9 cellular contexts compared by ENCODE assay signal in the genomic region with DNA sequence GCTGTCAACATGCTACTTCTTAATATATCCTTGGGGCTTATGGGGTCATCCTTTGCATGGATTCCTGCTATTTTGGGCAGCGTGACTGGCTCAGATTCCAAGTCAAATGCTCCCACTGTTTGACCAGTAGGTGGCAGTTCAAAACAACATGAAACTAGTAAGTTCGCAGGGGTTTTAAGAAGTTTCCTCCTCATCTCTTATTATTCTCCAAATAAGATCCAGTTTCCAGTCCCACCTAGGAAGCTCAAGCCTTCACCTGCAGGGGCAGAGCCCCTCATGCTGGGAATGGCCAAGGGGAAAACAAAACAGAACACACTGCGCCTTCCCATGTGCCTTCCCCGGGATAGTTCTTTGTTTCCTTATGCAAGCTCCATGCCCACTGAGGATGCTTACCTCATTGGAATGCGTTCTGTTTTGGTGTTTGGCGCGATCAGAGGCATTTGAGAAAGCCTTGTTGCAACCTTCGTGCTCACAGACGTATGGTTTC.
DNase-seq lines count a peak whose midpoint lies in the region; ATAC-seq and TF ChIP-seq lines count a peak whose summit lies in the region.
"Had no signal": no experiment of that assay in that cellular context is flagged by ENCODE, and none has a peak within 500 bp of the region (broad histone marks: within the 10 kb centered on the region; RNA-seq: fewer than 3 reads in every experiment).

No MANE protein-coding gene starts in this region.

- CTCF ChIA-PET in HCT116 (lab: Charles Lee): interaction anchor here (1.3 to 1.7 kb wide), 5 partner anchors 35 to 865 kb away, joined by 3 to 14 read pairs (median 7); no protein-coding TSS in a partner anchor

- H3K9me3 ChIP-seq in HCT116 (ENCODE audit: control insufficient read depth in 1 of 2, insufficient read depth in 1 of 2, low read depth in 1 of 2, low read length in 2 of 2) (no peaks in the 10 kb centered on the region), psoas muscle (no peaks in the 10 kb centered on the region)

- ATAC-seq in HCT116 (peak; percentile 49; the same call in 1 of the 2 replicates), psoas muscle (peak; percentile 92 to 97 (median 96)), GM21529 (IDR thresholded peaks at IDR 0.05; ENCODE audit: unreplicated experiment) (no peak), HG03108 (IDR thresholded peaks at IDR 0.05; ENCODE audit: unreplicated experiment) (no peak)

- H3K4me2 ChIP-seq in HCT116 (ENCODE audit: low read length): no peak overlapping the region

- TF ChIP-seq CTCF in AG09309 (IDR thresholded peaks at IDR 0.05; ENCODE audit: control insufficient read depth, insufficient read depth, low read depth, low read length, missing control alignments) (peak; percentile 76), HCT116 (IDR thresholded peaks at IDR 0.05 in 2 of 3, conservative IDR thresholded peaks at IDR 0.05 in 1 of 3; ENCODE audit: borderline replicate concordance in 1 of 3, insufficient read depth in 1 of 3, low read depth in 2 of 3, low read length in 2 of 3) (peak; percentile 35 to 66 (median 65); a peak in 5 of 6 replicates), psoas muscle (IDR thresholded peaks at IDR 0.05) (peak; percentile 78)

- BruUV-seq in HCT116 (replicated peaks; lab: Mats Ljungman, UMichigan): no TSS peak

- H3K27ac ChIP-seq in HCT116 (ENCODE audit: low read depth, low read length): no peak overlapping the region
- H3K27ac ChIP-seq in psoas muscle: peak overlapping the region; percentile 70
- H3K27ac ChIP-seq: epithelial cell of prostate had no signal

- H2AFZ ChIP-seq in HCT116 (ENCODE audit: low read depth, low read length, poor library complexity, severe bottlenecking): no peak overlapping the region

- no peaks in the 10 kb centered on the region for H4K20me1 ChIP-seq in HCT116 (ENCODE audit: insufficient read depth)

- H3K79me2 ChIP-seq in HCT116 (ENCODE audit: insufficient read depth, low read length): no peaks in the 10 kb centered on the region

- H3K4me3 ChIP-seq in AG09309 (ENCODE audit: control insufficient read depth, low read depth, low read length) (no peak overlapping the region), HCT116 (replicated peaks in 1 of 2; ENCODE audit: low read depth in 1 of 2, low read length in 2 of 2) (no peak overlapping the region), psoas muscle (no peak overlapping the region)

- H3K36me3 ChIP-seq in HCT116 (ENCODE audit: control insufficient read depth in 1 of 2, insufficient read depth in 2 of 2, low read length in 2 of 2) (no peaks in the 10 kb centered on the region), psoas muscle (ENCODE audit: insufficient read depth in 1 of 2, low read depth in 1 of 2) (no peaks in the 10 kb centered on the region)

- no peak overlapping the region for H3K9ac ChIP-seq in HCT116 (ENCODE audit: low read length)

- TF ChIP-seq POLR2A in HCT116 (IDR thresholded peaks at IDR 0.05; ENCODE audit: borderline replicate concordance, extremely low read depth, insufficient read depth, insufficient read length): no peak

- intact Hi-C loops in HCT116 (cut with micrococcal nuclease): loop anchor here (10.0 kb wide), 2 partner anchors 718 to 908 kb away; no protein-coding TSS in a partner anchor
- intact Hi-C loops in psoas muscle (cut with DNase I): loop anchor here (5.0 to 10.0 kb wide), 4 partner anchors 35 to 598 kb away; partner anchors contain the start of gene GLI3 (in 1 of the 2)

- 24 to 36% (median 28%) methylated on average over 9 of the region's 9 CpGs for WGBS in psoas muscle, 3 donors

- H3K27me3 ChIP-seq in HCT116 (ENCODE audit: insufficient read depth, low read length) (peaks cover 27% of the 10 kb centered on the region), psoas muscle (ENCODE audit: insufficient read depth in 3 of 3, low read length in 2 of 3) (no peaks in the 10 kb centered on the region)

- RAD21 ChIA-PET in HCT116 (lab: Charles Lee; ENCODE audit: low non-redundant PET in 1 of 2, low total read pairs in 2 of 2, uncharacterized antibody in 2 of 2, unreplicated experiment in 2 of 2): no interaction called here

- peak; percentile 50 for TF ChIP-seq RAD21 in HCT116 (IDR thresholded peaks at IDR 0.05; ENCODE audit: low read depth)

- no peak for DNase-seq in AG09309 (ENCODE audit: low read depth)
- DNase-seq in HCT116 (ENCODE audit: low read depth, low spot score): peak; percentile 12
- peak; percentile 17 for DNase-seq in SKM-1 (lab: John Stamatoyannopoulos, UW; ENCODE audit: unreplicated experiment)
- DNase-seq in globus pallidus (ENCODE audit: low spot score): peak; percentile 51
- DNase-seq in psoas muscle: peak in 1 of 2 donors; percentile 63
- no peak for DNase-seq in activated T-cell treated with anti-CD3 and anti-CD28 coated beads, Interleukin-2, amount 50 U/mL, for 48 hours

- no peaks in the 10 kb centered on the region for H3K9me2 ChIP-seq in HCT116 (ENCODE audit: insufficient read depth)

- POLR2A ChIA-PET in HCT116 (lab: Charles Lee): no interaction called here

- H3K4me1 ChIP-seq in HCT116 (ENCODE audit: control insufficient read depth in 1 of 2, insufficient read depth in 2 of 2, low read length in 2 of 2) (no peaks in the 10 kb centered on the region), psoas muscle (peaks cover 40% of the 10 kb centered on the region)

TF ChIP-seq in HCT116, 20 proteins besides CTCF, POLR2A, EP300 and RAD21:
- no peak for TF ChIP-seq ELF1 (IDR thresholded peaks at IDR 0.05; ENCODE audit: borderline replicate concordance, low read depth)
- TF ChIP-seq YY1 (IDR thresholded peaks at IDR 0.05; ENCODE audit: extremely low read depth, insufficient replicate concordance, low read depth, low read length): no peak
- TF ChIP-seq POLR2AphosphoS5 (IDR thresholded peaks at IDR 0.05; ENCODE audit: low read depth, low read length): no peak
- TF ChIP-seq EZH2 (IDR thresholded peaks at IDR 0.05): no peak
- no peak for TF ChIP-seq EZH2phosphoT487 (IDR thresholded peaks at IDR 0.05; ENCODE audit: borderline replicate concordance)
- TF ChIP-seq SRF (IDR thresholded peaks at IDR 0.05; ENCODE audit: low read depth): no peak
- no peak for TF ChIP-seq CEBPB (IDR thresholded peaks at IDR 0.05; ENCODE audit: low read depth)
- TF ChIP-seq ZNF274 (IDR thresholded peaks at IDR 0.05; ENCODE audit: low read depth, low read length): no peak
- no peak for TF ChIP-seq FOSL1 (IDR thresholded peaks at IDR 0.05; ENCODE audit: low read depth)
- no peak for TF ChIP-seq ZBTB33 (IDR thresholded peaks at IDR 0.05; ENCODE audit: extremely low read depth, insufficient replicate concordance, low read length)
- no peak for TF ChIP-seq SIN3A (IDR thresholded peaks at IDR 0.05; ENCODE audit: low read depth)
- TF ChIP-seq, protein P1, sequence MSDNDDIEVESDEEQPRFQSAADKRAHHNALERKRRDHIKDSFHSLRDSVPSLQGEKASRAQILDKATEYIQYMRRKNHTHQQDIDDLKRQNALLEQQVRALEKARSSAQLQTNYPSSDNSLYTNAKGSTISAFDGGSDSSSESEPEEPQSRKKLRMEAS (IDR thresholded peaks at IDR 0.05): no peak
- TF ChIP-seq JUND (IDR thresholded peaks at IDR 0.05): no peak

Comparison
In these comparisons a context has a peak if more than half of its experiments do, and no peak if none do; other contexts are left out.
1. DNase-seq: peak in HCT116 (single experiment), SKM-1 (single experiment) and globus pallidus (single experiment); none in AG09309 (single experiment) and activated T-cell treated with anti-CD3 and anti-CD28 coated beads, Interleukin-2, amount 50 U/mL, for 48 hours (0 of 2).
2. ATAC-seq: peak in HCT116 (single experiment) and psoas muscle (4 of 4); none in GM21529 (single experiment) and HG03108 (single experiment).
3. Peak in every context shown above with its lines, with median percentiles within 50 percentile points of each other: CTCF ChIP-seq.